In genomic region chr20:46013826-46014516, GRCh38 we compare ENCODE assay signal across 7 cellular contexts. TPM values are rescaled to one million over a fixed set of nuclear protein-coding genes. Genes with fewer than 3 reads are reported as not detected.
DNase-seq lines count a peak whose midpoint lies in the region; ATAC-seq and TF ChIP-seq lines count a peak whose summit lies in the region.

No MANE protein-coding gene starts in this region.

- H3K27ac Mint-ChIP-seq in stimulated activated naive CD8-positive, alpha-beta T cell treated with anti-CD3 and anti-CD28 coated beads, Interleukin-15, amount 100 ng/mL, for 72 hours, result peak overlapping the region in 1 of 2 donors; percentile 49

- ATAC-seq in HG03469 (IDR thresholded peaks at IDR 0.05; ENCODE audit: unreplicated experiment), result peak; percentile 48
- peak; percentile 91 for ATAC-seq in stimulated activated naive CD8-positive, alpha-beta T cell treated with anti-CD3 and anti-CD28 coated beads, Interleukin-15, amount 100 ng/mL, for 72 hours

- in situ Hi-C loops in GM13976 (cut with MboI; ENCODE audit: low sequenced_read_pairs, unreplicated experiment), result no loop called here

- H3K27me3 Mint-ChIP-seq in stimulated activated naive CD8-positive, alpha-beta T cell treated with anti-CD3 and anti-CD28 coated beads, Interleukin-15, amount 100 ng/mL, for 72 hours, result peaks cover 81% of the 10 kb centered on the region

- peaks cover 0 to 5% of the 10 kb centered on the region in 2 donors for H3K9me3 Mint-ChIP-seq in stimulated activated naive CD8-positive, alpha-beta T cell treated with anti-CD3 and anti-CD28 coated beads, Interleukin-15, amount 100 ng/mL, for 72 hours

- H3K4me1 Mint-ChIP-seq in stimulated activated naive CD8-positive, alpha-beta T cell treated with anti-CD3 and anti-CD28 coated beads, Interleukin-15, amount 100 ng/mL, for 72 hours, result peaks cover 59% of the 10 kb centered on the region

- peak overlapping the region; percentile 74 to 85 for H3K4me3 Mint-ChIP-seq in stimulated activated naive CD8-positive, alpha-beta T cell treated with anti-CD3 and anti-CD28 coated beads, Interleukin-15, amount 100 ng/mL, for 72 hours

- peak; percentile 85 for TF ChIP-seq CTCF in GM13976 (IDR thresholded peaks at IDR 0.05; ENCODE audit: borderline replicate concordance, control extremely low read depth, extremely low read depth, insufficient read depth, missing control alignments)

- DNase-seq in GM13976 (ENCODE audit: low spot score), result peak; percentile 88
- DNase-seq in NCI-H69 (lab: John Stamatoyannopoulos, UW), result peak; percentile 81
- DNase-seq in activated CD4-positive, alpha-beta T cell treated with anti-CD3 and anti-CD28 coated beads, Interleukin-2, amount 50 U/mL, for 4 hours, result peak; percentile 56 to 61
- DNase-seq in effector CD4-positive, alpha-beta T cell, result peak; percentile 64
- peak; percentile 33 for DNase-seq in mucosa of gallbladder (ENCODE audit: low spot score)
- DNase-seq in stimulated activated naive CD8-positive, alpha-beta T cell treated with anti-CD3 and anti-CD28 coated beads, Interleukin-15, amount 100 ng/mL, for 72 hours, result peak; percentile 76 to 77

RNA-seq across cellular contexts. Expression of gene MMP9, which starts 5.3 kb away (rescaled TPM):
- 0.52 TPM for total RNA-seq in mucosa of gallbladder

RNA-seq across cellular contexts. Expression of gene SLC12A5, which starts 15.0 kb away (rescaled TPM):
- 0.32 TPM for total RNA-seq in mucosa of gallbladder

RNA-seq across cellular contexts. Expression of gene ZNF335, which starts 42.0 kb away (rescaled TPM):
- 19.4 TPM for total RNA-seq in mucosa of gallbladder

Comparison
In these comparisons a context has a peak if more than half of its experiments do, and no peak if none do; other contexts are left out.
1. Peak in every context shown above with its lines: DNase-seq and ATAC-seq.
2. DNase-seq: peak in every context shown above with its lines; median percentile 88 in GM13976; 81 in NCI-H69; 76 in stimulated activated naive CD8-positive, alpha-beta T cell treated with anti-CD3 and anti-CD28 coated beads, Interleukin-15, amount 100 ng/mL, for 72 hours; 64 in effector CD4-positive, alpha-beta T cell; 58 in activated CD4-positive, alpha-beta T cell treated with anti-CD3 and anti-CD28 coated beads, Interleukin-2, amount 50 U/mL, for 4 hours; 33 in mucosa of gallbladder.